8 cellular contexts compared by ENCODE assay signal in the genomic region with DNA sequence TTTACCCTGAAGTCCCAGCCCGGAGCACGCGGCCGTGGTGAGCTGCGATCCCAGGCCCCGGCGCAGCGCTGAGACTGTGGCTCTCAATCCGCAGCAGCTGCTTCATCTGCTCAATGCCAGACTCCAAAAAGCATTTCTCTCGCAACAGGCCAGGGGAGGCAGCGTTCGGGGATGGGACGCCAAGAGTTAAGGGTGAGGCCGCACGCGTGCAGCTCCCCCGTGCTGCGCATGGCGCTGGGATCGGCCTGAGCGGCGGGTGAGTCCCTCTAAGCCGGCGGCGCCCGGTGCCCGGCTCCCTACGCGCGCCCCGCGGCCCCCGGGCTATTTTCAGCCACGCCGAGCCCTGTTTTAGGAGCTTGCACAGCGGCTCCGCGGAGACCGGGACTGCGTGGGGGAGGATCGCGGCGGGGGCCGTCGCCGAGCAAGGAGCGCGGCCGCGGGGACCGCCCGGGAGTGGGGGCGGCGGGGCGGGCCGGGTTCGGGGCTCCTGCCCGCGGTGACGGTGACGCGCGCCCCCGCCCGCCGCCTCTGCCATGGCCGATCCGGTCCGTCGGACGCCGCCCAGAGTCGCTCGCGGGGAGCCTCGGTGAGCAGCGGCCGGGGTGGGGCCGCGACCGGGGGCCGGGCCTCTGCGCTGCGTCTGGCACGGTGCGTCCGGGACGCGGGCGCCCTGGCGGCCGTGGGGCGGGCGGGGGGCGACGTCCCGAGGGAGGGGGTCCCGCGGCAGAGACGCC. TPM values are rescaled to one million over a fixed set of nuclear protein-coding genes. Genes with fewer than 3 reads are reported as not detected.
DNase-seq lines count a peak whose midpoint lies in the region; ATAC-seq and TF ChIP-seq lines count a peak whose summit lies in the region.

No MANE protein-coding gene starts in this region.

- ATAC-seq in Right ventricle myocardium inferior (peak; percentile 56), HG03571 (IDR thresholded peaks at IDR 0.05; ENCODE audit: unreplicated experiment) (no peak)

- DNase-seq in Right ventricle myocardium inferior (ENCODE audit: missing footprints) (no peak), cardiac septum (ENCODE audit: low spot score) (no peak), epithelial cell of esophagus (ENCODE audit: low read depth) (peak; percentile 24), myocyte (ENCODE audit: low read depth) (peak; percentile 44), GF-D8 (lab: John Stamatoyannopoulos, UW) (no peak), DMS79 treated with DMSO at 0.1 percent for 48 hours (lab: John Stamatoyannopoulos, UW) (no peak), AML-193 (lab: John Stamatoyannopoulos, UW) (no peak)

- peak overlapping the region; percentile 24 for H3K4me3 ChIP-seq in epithelial cell of esophagus (ENCODE audit: low read length)

- no peak for TF ChIP-seq CTCF in epithelial cell of esophagus (IDR thresholded peaks at IDR 0.05; ENCODE audit: insufficient read depth, low read depth, low read length, missing control alignments)

- intact Hi-C loops in Right ventricle myocardium inferior (cut with DNase I) = loop anchor here (5.0 kb wide), 1 partner anchor 106 kb away; no protein-coding TSS in a partner anchor
- intact Hi-C loops in cardiac septum (cut with DNase I) = no loop called here

RNA-seq across cellular contexts. Expression of a gene that starts 29.4 kb away (rescaled TPM):
- total RNA-seq in Right ventricle myocardium inferior (1.6 TPM), cardiac septum (1.5 TPM), myocyte (0.05 and 0.11 TPM in 2 replicates)
- 0.26 TPM for polyA plus RNA-seq in myocyte (2012)

RNA-seq across cellular contexts. Expression of a gene that starts 54.6 kb away (rescaled TPM):
- total RNA-seq in Right ventricle myocardium inferior = 157 TPM
- total RNA-seq in cardiac septum = 112 TPM
- total RNA-seq in myocyte = 149 and 197 TPM in 2 replicates
- 101 TPM for polyA plus RNA-seq in myocyte (2012)

Comparison
In these comparisons a context has a peak if more than half of its experiments do, and no peak if none do; other contexts are left out.
1. DNase-seq: peak in epithelial cell of esophagus (single experiment) and myocyte (single experiment); none in Right ventricle myocardium inferior (single experiment), cardiac septum (single experiment), GF-D8 (single experiment), DMS79 treated with DMSO at 0.1 percent for 48 hours (single experiment) and AML-193 (0 of 2).